ENCODE assay signal across 9 cellular contexts in the genomic region with DNA sequence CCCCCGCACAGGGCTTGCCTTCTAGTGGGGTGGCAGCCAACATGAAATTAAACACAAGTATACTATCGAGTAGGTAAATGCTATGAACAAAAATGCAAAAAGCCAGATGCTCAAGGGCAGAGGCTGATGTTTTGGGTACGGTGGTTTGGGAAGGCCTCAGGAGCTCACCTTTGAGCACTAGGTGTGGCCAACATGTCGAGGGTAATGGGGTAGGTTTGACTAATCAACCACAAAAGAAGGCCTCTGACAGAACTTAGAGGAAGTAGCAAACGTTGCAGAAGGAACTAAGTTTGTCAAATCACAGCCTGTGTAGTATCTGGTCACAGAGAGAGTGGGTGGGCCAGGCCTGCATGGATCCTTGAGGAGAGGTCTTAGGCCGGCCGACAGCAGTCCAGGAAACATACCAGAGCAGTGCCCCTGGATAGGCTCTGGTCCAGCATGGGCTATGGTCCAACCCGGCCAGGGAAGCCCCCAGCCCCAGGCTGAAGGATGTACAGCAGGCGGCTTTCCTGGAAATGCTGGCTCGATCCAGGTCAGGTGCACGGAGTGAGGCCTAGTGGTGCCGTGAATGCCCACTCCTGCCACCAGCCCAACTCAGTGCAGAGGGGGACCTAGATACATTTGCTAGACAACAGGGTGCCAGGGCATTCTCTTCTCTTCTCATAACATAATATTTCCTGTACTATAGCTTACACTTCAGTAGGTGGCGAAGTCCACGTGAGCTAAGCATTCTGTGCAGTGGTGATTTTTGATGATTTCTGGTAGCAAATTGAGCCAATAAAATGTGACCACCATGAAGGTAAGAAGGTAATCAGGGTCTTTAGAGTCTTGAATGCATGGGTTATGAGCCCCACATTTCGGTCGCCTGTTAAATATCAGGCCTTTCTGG. TPM values are rescaled to one million over a fixed set of nuclear protein-coding genes. Genes with fewer than 3 reads are reported as not detected.
DNase-seq lines count a peak whose midpoint lies in the region; ATAC-seq and TF ChIP-seq lines count a peak whose summit lies in the region.
"Had no signal": no experiment of that assay in that cellular context is flagged by ENCODE, and none has a peak within 500 bp of the region (broad histone marks: within the 10 kb centered on the region; RNA-seq: fewer than 3 reads in every experiment).

No MANE protein-coding gene starts in this region.

- POLR2A ChIA-PET in activated CD8-positive, alpha-beta T cell treated with anti-CD3 and anti-CD28 coated beads for 36 hours (lab: Charles Lee), result interaction anchor here (1.0 kb wide), 1 partner anchor 207 kb away, joined by 5 read pairs; no protein-coding TSS in a partner anchor

- ATAC-seq in GM18870 (IDR thresholded peaks at IDR 0.05; ENCODE audit: unreplicated experiment), result peak; percentile 83
- peak; percentile 59 for ATAC-seq in HG03097 (IDR thresholded peaks at IDR 0.05; ENCODE audit: low FRiP score, unreplicated experiment)
- ATAC-seq in activated CD8-positive, alpha-beta T cell treated with anti-CD3 and anti-CD28 coated beads for 36 hours, result peak; percentile 60
- ATAC-seq in GM19467 (IDR thresholded peaks at IDR 0.05; ENCODE audit: unreplicated experiment), result no peak

- no peaks in the 10 kb centered on the region for H3K27me3 ChIP-seq in mucosa of rectum (ENCODE audit: control insufficient read depth in 2 of 2, insufficient read depth in 2 of 2, low read length in 2 of 2)
- H3K27me3 ChIP-seq: cardiac muscle cell had no signal

- H3K4me1 ChIP-seq in mucosa of rectum (ENCODE audit: control insufficient read depth in 2 of 2, insufficient read depth in 2 of 2, low read length in 2 of 2), result no peaks in the 10 kb centered on the region

- H3K4me1 Mint-ChIP-seq in activated CD8-positive, alpha-beta T cell treated with anti-CD3 and anti-CD28 coated beads for 36 hours (ENCODE audit: low read depth), result peaks cover 17% of the 10 kb centered on the region
- peaks cover 6% of the 10 kb centered on the region for H3K4me1 Mint-ChIP-seq in mesothelial cell of epicardium

- no peak overlapping the region for H3K27ac Mint-ChIP-seq in activated CD8-positive, alpha-beta T cell treated with anti-CD3 and anti-CD28 coated beads for 36 hours
- no peak overlapping the region for H3K27ac Mint-ChIP-seq in mesothelial cell of epicardium

- DNase-seq in activated CD8-positive, alpha-beta T cell treated with anti-CD3 and anti-CD28 coated beads for 36 hours, result peak; percentile 20
- DNase-seq in NCI-H2171 (lab: John Stamatoyannopoulos, UW), result no peak
- DNase-seq in mesothelial cell of epicardium (ENCODE audit: low spot score in 2 of 2, unreplicated experiment in 2 of 2), result no peak
- no peak for DNase-seq in GF-D8 (lab: John Stamatoyannopoulos, UW)

- H3K9ac ChIP-seq in mucosa of rectum (ENCODE audit: low read depth in 1 of 2, low read length in 2 of 2), result no peak overlapping the region

- H3K27ac ChIP-seq in mucosa of rectum (ENCODE audit: low read depth in 2 of 2, low read length in 2 of 2), result peak overlapping the region; percentile 55 to 71
- H3K27ac ChIP-seq: cardiac muscle cell had no signal

- TF ChIP-seq CTCF in activated CD8-positive, alpha-beta T cell treated with anti-CD3 and anti-CD28 coated beads for 36 hours (IDR thresholded peaks at IDR 0.05), result no peak
- no peak for TF ChIP-seq CTCF in mesothelial cell of epicardium (IDR thresholded peaks at IDR 0.05; ENCODE audit: unreplicated experiment)

- no peak overlapping the region for H3K4me3 ChIP-seq in mucosa of rectum (ENCODE audit: low read length in 2 of 2)
- H3K4me3 ChIP-seq: cardiac muscle cell had no signal

- H3K36me3 ChIP-seq in mucosa of rectum (ENCODE audit: control insufficient read depth in 2 of 2, insufficient read depth in 2 of 2, low read length in 2 of 2), result no peaks in the 10 kb centered on the region
- H3K36me3 ChIP-seq: cardiac muscle cell had no signal

- H3K27me3 Mint-ChIP-seq in activated CD8-positive, alpha-beta T cell treated with anti-CD3 and anti-CD28 coated beads for 36 hours, result no peaks in the 10 kb centered on the region
- peaks cover 1% of the 10 kb centered on the region for H3K27me3 Mint-ChIP-seq in mesothelial cell of epicardium (ENCODE audit: low read depth)

- intact Hi-C loops in activated CD8-positive, alpha-beta T cell treated with anti-CD3 and anti-CD28 coated beads for 36 hours (cut with micrococcal nuclease), result no loop called here

- H3K36me3 Mint-ChIP-seq in activated CD8-positive, alpha-beta T cell treated with anti-CD3 and anti-CD28 coated beads for 36 hours (ENCODE audit: low read depth), result no peaks in the 10 kb centered on the region
- no peaks in the 10 kb centered on the region for H3K36me3 Mint-ChIP-seq in mesothelial cell of epicardium

- no peak overlapping the region for H3K4me3 Mint-ChIP-seq in activated CD8-positive, alpha-beta T cell treated with anti-CD3 and anti-CD28 coated beads for 36 hours
- H3K4me3 Mint-ChIP-seq in mesothelial cell of epicardium, result no peak overlapping the region

- H3K9me3 ChIP-seq in mucosa of rectum (ENCODE audit: control insufficient read depth in 2 of 2, low read length in 2 of 2), result no peaks in the 10 kb centered on the region

- CTCF ChIA-PET in activated CD8-positive, alpha-beta T cell treated with anti-CD3 and anti-CD28 coated beads for 36 hours (lab: Charles Lee), result no interaction called here

- H3K9me3 Mint-ChIP-seq in activated CD8-positive, alpha-beta T cell treated with anti-CD3 and anti-CD28 coated beads for 36 hours, result no peaks in the 10 kb centered on the region
- no peaks in the 10 kb centered on the region for H3K9me3 Mint-ChIP-seq in mesothelial cell of epicardium

RNA-seq across cellular contexts. Expression of a gene that starts 56.3 kb away (rescaled TPM):
- total RNA-seq in activated CD8-positive, alpha-beta T cell treated with anti-CD3 and anti-CD28 coated beads for 36 hours, result under 1 TPM; 0.11 TPM
- total RNA-seq in mesothelial cell of epicardium, result 0.07 to 0.09 TPM (median 0.09 TPM) in 3 replicates
